12 cellular contexts compared by ENCODE assay signal in genomic region chr6:160042788-160043301, GRCh38.
A peak's percentile ranks its signal among the peaks of the same experiment; 100 is the strongest.
DNase-seq lines count a peak whose midpoint lies in the region; ATAC-seq and TF ChIP-seq lines count a peak whose summit lies in the region.
"Had no signal": no experiment of that assay in that cellular context is flagged by ENCODE, and none has a peak within 500 bp of the region (broad histone marks: within the 10 kb centered on the region; RNA-seq: fewer than 3 reads in every experiment).

No MANE protein-coding gene starts in this region.

- H3K27ac ChIP-seq in adrenal gland (peak overlapping the region in 4 of 5 donors; percentile 30 to 67 (median 62)), foreskin keratinocyte (peak overlapping the region; percentile 78), upper lobe of right lung (no peak overlapping the region)

- H3K27me3 ChIP-seq in adrenal gland (no peaks in the 10 kb centered on the region), foreskin keratinocyte (no peaks in the 10 kb centered on the region), upper lobe of right lung (no peaks in the 10 kb centered on the region)
- H3K27me3 ChIP-seq: dorsolateral prefrontal cortex had no signal

- H3K4me1 ChIP-seq in adrenal gland (replicated peaks in 1 of 2) (peaks cover 13 to 24% of the 10 kb centered on the region in 2 donors), foreskin keratinocyte (peaks cover 27% of the 10 kb centered on the region), upper lobe of right lung (peaks cover 17% of the 10 kb centered on the region)

- DNase-seq in ELR (ENCODE audit: low read depth), result peak; percentile 61
- DNase-seq in adrenal gland, result peak in 4 of 7 donors; percentile 33 to 57 (median 43)
- DNase-seq in foreskin keratinocyte, result peak in 1 of 2 donors; percentile 34
- no peak for DNase-seq in skeletal muscle cell (ENCODE audit: low read depth)
- DNase-seq in upper lobe of right lung, result no peak
- no peak for DNase-seq in hippocampal formation (lab: John Stamatoyannopoulos, UW)
- no peak for DNase-seq in NCI-H1092 treated with DMSO at 0.1 percent for 48 hours (lab: John Stamatoyannopoulos, UW)
- no peak for DNase-seq in NCI-H82 (lab: John Stamatoyannopoulos, UW)
- DNase-seq: activated CD4-positive, alpha-beta T cell treated with anti-CD3 and anti-CD28 coated beads for 4 hours; dorsolateral prefrontal cortex; NCI-H1930; small intestine had no signal

- peak in 1 of 2 donors; percentile 28 for TF ChIP-seq POLR2A in adrenal gland (IDR thresholded peaks at IDR 0.05)

- ATAC-seq in foreskin keratinocyte (peak; percentile 19), upper lobe of right lung (no peak)

- 36 to 54% (median 47%) methylated on average over 11 of the region's 11 CpGs for WGBS in adrenal gland, 4 donors

- intact Hi-C loops in adrenal gland (cut with DNase I), result no loop called here
- intact Hi-C loops in upper lobe of right lung (cut with DNase I), result no loop called here

- H3K4me3 ChIP-seq in adrenal gland (no peak overlapping the region), skeletal muscle cell (ENCODE audit: low read depth, low read length) (peak overlapping the region; percentile 9), upper lobe of right lung (no peak overlapping the region)
- H3K4me3 ChIP-seq: dorsolateral prefrontal cortex had no signal

- TF ChIP-seq CTCF in adrenal gland (IDR thresholded peaks at IDR 0.05), result no peak
- TF ChIP-seq CTCF in foreskin keratinocyte (conservative IDR thresholded peaks at IDR 0.05), result no peak
- TF ChIP-seq CTCF in upper lobe of right lung (IDR thresholded peaks at IDR 0.05), result no peak

- H3K36me3 ChIP-seq in adrenal gland (replicated peaks in 1 of 2) (peaks cover 0 to 65% of the 10 kb centered on the region in 2 donors), upper lobe of right lung (peaks cover 87% of the 10 kb centered on the region)

- no peaks in the 10 kb centered on the region for H3K9me3 ChIP-seq in adrenal gland (replicated peaks in 1 of 3)
- H3K9me3 ChIP-seq in upper lobe of right lung, result no peaks in the 10 kb centered on the region

Comparison
In these comparisons a context has a peak if more than half of its experiments do, and no peak if none do; other contexts are left out.
1. DNase-seq: peak in ELR (single experiment) and adrenal gland (4 of 7); none in skeletal muscle cell (single experiment), upper lobe of right lung (single experiment), hippocampal formation (0 of 2), NCI-H1092 treated with DMSO at 0.1 percent for 48 hours (single experiment) and NCI-H82 (single experiment).